In genomic region chr19:35868172-35868822, GRCh38 we compare ENCODE assay signal across 8 cellular contexts. TPM values are rescaled to one million over a fixed set of nuclear protein-coding genes. Genes with fewer than 3 reads are reported as not detected.
DNase-seq lines count a peak whose midpoint lies in the region; ATAC-seq lines count a peak whose summit lies in the region.

Gene APLP1 (plus strand): TSS chr19:35868574. CDS start chr19:35868637, 63 bp downstream.

- peaks cover 18% of the 10 kb centered on the region for H3K4me1 Mint-ChIP-seq in activated T-cell treated with anti-CD3 and anti-CD28 coated beads, Interleukin-2, amount 50 U/mL, for 72 hours (ENCODE audit: low read depth)
- peaks cover 14 to 18% of the 10 kb centered on the region in 2 donors for H3K4me1 Mint-ChIP-seq in natural killer cell treated with Interleukin-12 subunit alpha and Interleukin-12 subunit beta and Interleukin-15 and Interleukin-18, amount 100 ng/mL, for 72 hours (ENCODE audit: low read depth in 2 of 2)

- in situ Hi-C loops in HAP-1 (cut with MboI; ENCODE audit: low sequenced_read_pairs) = no loop called here

- H3K4me3 ChIP-seq in HAP-1 = peak within 1 kb of the TSS; percentile 36

- H3K27ac Mint-ChIP-seq in activated T-cell treated with anti-CD3 and anti-CD28 coated beads, Interleukin-2, amount 50 U/mL, for 72 hours = no peak within 1 kb of the TSS
- no peak within 1 kb of the TSS for H3K27ac Mint-ChIP-seq in natural killer cell treated with Interleukin-12 subunit alpha and Interleukin-12 subunit beta and Interleukin-15 and Interleukin-18, amount 100 ng/mL, for 72 hours

- peak; percentile 91 for DNase-seq in AG20443 (ENCODE audit: low spot score)
- peak; percentile 58 to 91 for DNase-seq in HAP-1 (ENCODE audit: low spot score in 2 of 2)
- DNase-seq in NCI-H82 treated with DMSO at 0.1 percent for 48 hours (lab: John Stamatoyannopoulos, UW; ENCODE audit: unreplicated experiment) = peak; percentile 43
- peak; percentile 81 to 83 for DNase-seq in activated T-cell treated with anti-CD3 and anti-CD28 coated beads, Interleukin-2, amount 50 U/mL, for 72 hours
- DNase-seq in fibroblast of gingiva (ENCODE audit: low read depth) = peak; percentile 10
- DNase-seq in natural killer cell treated with Interleukin-12 subunit alpha and Interleukin-12 subunit beta and Interleukin-15 and Interleukin-18, amount 100 ng/mL, for 72 hours (ENCODE audit: low spot score) = peak; percentile 82
- DNase-seq in stromal cell of bone marrow (ENCODE audit: low read depth) = peak; percentile 7

- peaks cover 17% of the 10 kb centered on the region for H3K4me1 ChIP-seq in HAP-1

- H3K36me3 Mint-ChIP-seq in activated T-cell treated with anti-CD3 and anti-CD28 coated beads, Interleukin-2, amount 50 U/mL, for 72 hours (ENCODE audit: insufficient read depth in 2 of 2) = no peaks in the 10 kb centered on the region
- H3K36me3 Mint-ChIP-seq in natural killer cell treated with Interleukin-12 subunit alpha and Interleukin-12 subunit beta and Interleukin-15 and Interleukin-18, amount 100 ng/mL, for 72 hours = no peaks in the 10 kb centered on the region

- no peaks in the 10 kb centered on the region for H3K36me3 ChIP-seq in HAP-1 (replicated peaks)

- H3K4me3 Mint-ChIP-seq in activated T-cell treated with anti-CD3 and anti-CD28 coated beads, Interleukin-2, amount 50 U/mL, for 72 hours = peak within 1 kb of the TSS; percentile 69 to 90
- peak within 1 kb of the TSS; percentile 34 for H3K4me3 Mint-ChIP-seq in natural killer cell treated with Interleukin-12 subunit alpha and Interleukin-12 subunit beta and Interleukin-15 and Interleukin-18, amount 100 ng/mL, for 72 hours

- ATAC-seq in activated T-cell treated with anti-CD3 and anti-CD28 coated beads, Interleukin-2, amount 50 U/mL, for 72 hours (replicated peaks in 1 of 2) = peak; percentile 68 to 72
- peak; percentile 80 to 90 for ATAC-seq in natural killer cell treated with Interleukin-12 subunit alpha and Interleukin-12 subunit beta and Interleukin-15 and Interleukin-18, amount 100 ng/mL, for 72 hours
- no peak for ATAC-seq in GM21447 (IDR thresholded peaks at IDR 0.05; ENCODE audit: unreplicated experiment)

- peaks cover 0 to 1% of the 10 kb centered on the region in 2 donors for H3K9me3 Mint-ChIP-seq in activated T-cell treated with anti-CD3 and anti-CD28 coated beads, Interleukin-2, amount 50 U/mL, for 72 hours
- peaks cover 6% of the 10 kb centered on the region for H3K9me3 Mint-ChIP-seq in natural killer cell treated with Interleukin-12 subunit alpha and Interleukin-12 subunit beta and Interleukin-15 and Interleukin-18, amount 100 ng/mL, for 72 hours

- no peaks in the 10 kb centered on the region for H3K27me3 ChIP-seq in HAP-1 (ENCODE audit: low read depth)

- H3K9me3 ChIP-seq in HAP-1 = no peaks in the 10 kb centered on the region

- H3K27me3 Mint-ChIP-seq in activated T-cell treated with anti-CD3 and anti-CD28 coated beads, Interleukin-2, amount 50 U/mL, for 72 hours (ENCODE audit: low read depth) = peaks cover 53% of the 10 kb centered on the region
- peaks cover 37 to 45% of the 10 kb centered on the region in 2 donors for H3K27me3 Mint-ChIP-seq in natural killer cell treated with Interleukin-12 subunit alpha and Interleukin-12 subunit beta and Interleukin-15 and Interleukin-18, amount 100 ng/mL, for 72 hours

RNA-seq across cellular contexts. Expression of gene APLP1, which starts in this region (rescaled TPM):
- 1 to 10 TPM; 2.4 to 7.7 TPM for total RNA-seq in activated T-cell treated with anti-CD3 and anti-CD28 coated beads, Interleukin-2, amount 50 U/mL, for 72 hours
- 1 to 10 TPM; 1.9 TPM for total RNA-seq in natural killer cell treated with Interleukin-12 subunit alpha and Interleukin-12 subunit beta and Interleukin-15 and Interleukin-18, amount 100 ng/mL, for 72 hours

Comparison
In these comparisons a context has a peak if more than half of its experiments do, and no peak if none do; other contexts are left out.
1. DNase-seq: peak in every context shown above with its lines; median percentile 91 in AG20443; 82 in activated T-cell treated with anti-CD3 and anti-CD28 coated beads, Interleukin-2, amount 50 U/mL, for 72 hours; 82 in natural killer cell treated with Interleukin-12 subunit alpha and Interleukin-12 subunit beta and Interleukin-15 and Interleukin-18, amount 100 ng/mL, for 72 hours; 74 in HAP-1; 43 in NCI-H82 treated with DMSO at 0.1 percent for 48 hours; 10 in fibroblast of gingiva; 7 in stromal cell of bone marrow.